Comparison of ENCODE assay signal across 13 cellular contexts in the genomic region with DNA sequence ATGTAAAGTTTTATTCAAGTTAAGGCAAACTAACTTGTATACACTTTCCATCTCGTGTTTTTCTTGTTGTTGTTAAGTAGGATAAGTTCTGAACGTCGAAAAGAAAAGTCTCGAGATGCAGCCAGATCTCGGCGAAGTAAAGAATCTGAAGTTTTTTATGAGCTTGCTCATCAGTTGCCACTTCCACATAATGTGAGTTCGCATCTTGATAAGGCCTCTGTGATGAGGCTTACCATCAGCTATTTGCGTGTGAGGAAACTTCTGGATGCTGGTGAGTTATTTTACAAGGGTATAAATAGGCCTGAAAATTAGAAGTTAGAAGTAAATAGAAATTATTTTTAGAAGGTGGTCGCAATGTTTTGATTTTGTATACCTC. TPM values are rescaled to one million over a fixed set of nuclear protein-coding genes. Genes with fewer than 3 reads are reported as not detected.
A peak's percentile ranks its signal among the peaks of the same experiment; 100 is the strongest.
DNase-seq lines count a peak whose midpoint lies in the region; ATAC-seq and FAIRE-seq lines count a peak whose summit lies in the region.
"Had no signal": no experiment of that assay in that cellular context is flagged by ENCODE, and none has a peak within 500 bp of the region (broad histone marks: within the 10 kb centered on the region; RNA-seq: fewer than 3 reads in every experiment).

No MANE protein-coding gene starts in this region.

- H3K9me3 Mint-ChIP-seq in CD4-positive, alpha-beta memory T cell, result no peaks in the 10 kb centered on the region
- no peaks in the 10 kb centered on the region for H3K9me3 Mint-ChIP-seq in activated naive CD8-positive, alpha-beta T cell treated with anti-CD3 and anti-CD28 coated beads, Interleukin-2, amount 50 U/mL, for 24 hours
- H3K9me3 Mint-ChIP-seq in naive thymus-derived CD4-positive, alpha-beta T cell, result no peaks in the 10 kb centered on the region
- H3K9me3 Mint-ChIP-seq: neural progenitor cell had no signal

- H3K36me3 Mint-ChIP-seq in CD4-positive, alpha-beta memory T cell, result peaks cover 22 to 31% of the 10 kb centered on the region in 2 donors
- peaks cover 44% of the 10 kb centered on the region for H3K36me3 Mint-ChIP-seq in activated naive CD8-positive, alpha-beta T cell treated with anti-CD3 and anti-CD28 coated beads, Interleukin-2, amount 50 U/mL, for 24 hours (ENCODE audit: low read depth)
- H3K36me3 Mint-ChIP-seq in naive thymus-derived CD4-positive, alpha-beta T cell, result peaks cover 0 to 24% (median 14%) of the 10 kb centered on the region in 5 donors

- CTCF ChIA-PET in CD4-positive, alpha-beta memory T cell (lab: Charles Lee; ENCODE audit: partially characterized antibody), result interaction anchor here (0.9 to 4.0 kb wide), 15 partner anchors 9 to 424 kb away, joined by 3 to 16 read pairs (median 4); no protein-coding TSS in a partner anchor
- CTCF ChIA-PET in naive thymus-derived CD4-positive, alpha-beta T cell (lab: Charles Lee), result interaction anchor here (0.8 to 2.8 kb wide), 10 partner anchors 9 to 259 kb away, joined by 3 to 23 read pairs (median 4); no protein-coding TSS in a partner anchor

- H3K4me3 Mint-ChIP-seq in CD4-positive, alpha-beta memory T cell, result peak overlapping the region in 6 of 8 donors; percentile 14 to 74 (median 50)
- peak overlapping the region; percentile 64 for H3K4me3 Mint-ChIP-seq in activated naive CD8-positive, alpha-beta T cell treated with anti-CD3 and anti-CD28 coated beads, Interleukin-2, amount 50 U/mL, for 24 hours
- H3K4me3 Mint-ChIP-seq in naive thymus-derived CD4-positive, alpha-beta T cell, result peak overlapping the region in 9 of 10 donors; percentile 56 to 80 (median 73)
- H3K4me3 Mint-ChIP-seq: neural progenitor cell had no signal

- H3K27ac Mint-ChIP-seq in CD4-positive, alpha-beta memory T cell, result peak overlapping the region; percentile 32 to 87 (median 69)
- peak overlapping the region; percentile 65 for H3K27ac Mint-ChIP-seq in activated naive CD8-positive, alpha-beta T cell treated with anti-CD3 and anti-CD28 coated beads, Interleukin-2, amount 50 U/mL, for 24 hours
- peak overlapping the region; percentile 28 to 90 (median 80) for H3K27ac Mint-ChIP-seq in naive thymus-derived CD4-positive, alpha-beta T cell

- DNase-seq in CD4-positive, alpha-beta memory T cell, result no peak
- DNase-seq in HTR-8/SVneo (ENCODE audit: insufficient read length, low spot score) (no peak), NCI-H82 treated with DMSO at 0.1 percent for 48 hours (lab: John Stamatoyannopoulos, UW; ENCODE audit: unreplicated experiment) (no peak), NCI-H1092 (lab: John Stamatoyannopoulos, UW) (no peak)
- no peak for DNase-seq in activated naive CD8-positive, alpha-beta T cell treated with anti-CD3 and anti-CD28 coated beads, Interleukin-2, amount 50 U/mL, for 24 hours
- DNase-seq in naive thymus-derived CD4-positive, alpha-beta T cell, result peak in 3 of 9 donors; percentile 16 to 35 (median 26)
- DNase-seq: adrenal gland; NCI-H2081; stimulated activated CD4-positive, alpha-beta T cell treated with anti-CD3 and anti-CD28 coated beads, Interleukin-2, amount 100 ng/mL, for 48 hours had no signal

- no peak for ATAC-seq in activated naive CD8-positive, alpha-beta T cell treated with anti-CD3 and anti-CD28 coated beads, Interleukin-2, amount 50 U/mL, for 24 hours
- peak; percentile 47 for ATAC-seq in naive thymus-derived CD4-positive, alpha-beta T cell
- no peak for ATAC-seq in GM18868 (IDR thresholded peaks at IDR 0.05; ENCODE audit: unreplicated experiment)
- no peak for ATAC-seq in HG03432 (IDR thresholded peaks at IDR 0.05; ENCODE audit: unreplicated experiment)

- H3K27ac ChIP-seq in CD4-positive, alpha-beta memory T cell (ENCODE audit: low read depth, low read length), result no peak overlapping the region
- peak overlapping the region; percentile 56 for H3K27ac ChIP-seq in naive thymus-derived CD4-positive, alpha-beta T cell (ENCODE audit: low read depth, low read length)
- H3K27ac ChIP-seq: neural progenitor cell had no signal

- peak; percentile 94 for FAIRE-seq in HTR-8/SVneo (lab: Jason Lieb, UNC)
- FAIRE-seq: endometrium had no signal

- no peaks in the 10 kb centered on the region for H3K27me3 ChIP-seq in CD4-positive, alpha-beta memory T cell (ENCODE audit: insufficient read depth, low read length)
- no peaks in the 10 kb centered on the region for H3K27me3 ChIP-seq in naive thymus-derived CD4-positive, alpha-beta T cell (ENCODE audit: control insufficient read depth in 2 of 2, insufficient read depth in 2 of 2, low read length in 2 of 2)
- H3K27me3 ChIP-seq: adrenal gland, neural progenitor cell had no signal

- no peak overlapping the region for H3K4me3 ChIP-seq in CD4-positive, alpha-beta memory T cell (ENCODE audit: low read length in 2 of 2)
- H3K4me3 ChIP-seq in naive thymus-derived CD4-positive, alpha-beta T cell (ENCODE audit: low read length), result peak overlapping the region; percentile 6
- H3K4me3 ChIP-seq: adrenal gland, neural progenitor cell had no signal

- H3K36me3 ChIP-seq in CD4-positive, alpha-beta memory T cell (ENCODE audit: insufficient read depth, low read length), result peaks cover 15% of the 10 kb centered on the region
- H3K36me3 ChIP-seq in naive thymus-derived CD4-positive, alpha-beta T cell (ENCODE audit: control insufficient read depth in 2 of 3, insufficient read depth in 3 of 3, low read length in 3 of 3), result peaks cover 0 to 9% (median 8%) of the 10 kb centered on the region in 3 experiments

- intact Hi-C loops in CD4-positive, alpha-beta memory T cell (cut with micrococcal nuclease), result no loop called here
- intact Hi-C loops in naive thymus-derived CD4-positive, alpha-beta T cell (cut with micrococcal nuclease), result no loop called here

- POLR2A ChIA-PET in CD4-positive, alpha-beta memory T cell (lab: Charles Lee; ENCODE audit: partially characterized antibody), result interaction anchor here (1.1 to 4.0 kb wide), 8 partner anchors 9 to 251 kb away, joined by 3 to 16 read pairs (median 4); a partner anchor contains a TSS
- POLR2A ChIA-PET in naive thymus-derived CD4-positive, alpha-beta T cell (lab: Charles Lee), result interaction anchor here (0.7 to 4.1 kb wide), 10 partner anchors 9 to 248 kb away, joined by 3 to 17 read pairs (median 4); a partner anchor contains a TSS

- no peaks in the 10 kb centered on the region for H3K9me3 ChIP-seq in CD4-positive, alpha-beta memory T cell (ENCODE audit: control insufficient read depth in 1 of 2, low read length in 2 of 2)
- no peaks in the 10 kb centered on the region for H3K9me3 ChIP-seq in naive thymus-derived CD4-positive, alpha-beta T cell (ENCODE audit: control insufficient read depth in 2 of 3, low read length in 3 of 3)
- H3K9me3 ChIP-seq: adrenal gland had no signal

- H3K27me3 Mint-ChIP-seq in CD4-positive, alpha-beta memory T cell, result no peaks in the 10 kb centered on the region
- H3K27me3 Mint-ChIP-seq in activated naive CD8-positive, alpha-beta T cell treated with anti-CD3 and anti-CD28 coated beads, Interleukin-2, amount 50 U/mL, for 24 hours, result no peaks in the 10 kb centered on the region
- no peaks in the 10 kb centered on the region for H3K27me3 Mint-ChIP-seq in naive thymus-derived CD4-positive, alpha-beta T cell

- peaks cover 41 to 71% (median 60%) of the 10 kb centered on the region in 4 donors for H3K4me1 Mint-ChIP-seq in CD4-positive, alpha-beta memory T cell
- H3K4me1 Mint-ChIP-seq in activated naive CD8-positive, alpha-beta T cell treated with anti-CD3 and anti-CD28 coated beads, Interleukin-2, amount 50 U/mL, for 24 hours, result peaks cover 80% of the 10 kb centered on the region
- H3K4me1 Mint-ChIP-seq in naive thymus-derived CD4-positive, alpha-beta T cell, result peaks cover 36 to 90% (median 81%) of the 10 kb centered on the region in 7 donors

- H3K4me1 ChIP-seq in CD4-positive, alpha-beta memory T cell (ENCODE audit: insufficient read depth, low read length), result peaks cover 54% of the 10 kb centered on the region
- H3K4me1 ChIP-seq in naive thymus-derived CD4-positive, alpha-beta T cell (ENCODE audit: control insufficient read depth in 2 of 2, insufficient read depth in 2 of 2, low read length in 2 of 2), result peaks cover 23 to 29% of the 10 kb centered on the region in 2 donors

RNA-seq across cellular contexts. Expression of a gene that starts 25.0 kb away (rescaled TPM):
- total RNA-seq in CD4-positive, alpha-beta memory T cell, result 10 to 100 TPM; 84.7 to 87.1 TPM
- 10 to 100 TPM; 82.5 to 83.7 TPM for polyA plus RNA-seq in CD4-positive, alpha-beta memory T cell
- total RNA-seq in naive thymus-derived CD4-positive, alpha-beta T cell, result 100 to 1,000 TPM in 4 of 5 experiments, 10 to 100 TPM in 1; 88.8 to 358 (median 143) TPM
- polyA plus RNA-seq in naive thymus-derived CD4-positive, alpha-beta T cell, result 10 to 100 TPM; 75.1 to 98.4 TPM

RNA-seq across cellular contexts. Expression of a gene that starts 41.9 kb away (rescaled TPM):
- total RNA-seq in CD4-positive, alpha-beta memory T cell, result 1 to 10 TPM; 4.0 to 4.2 TPM
- 1 to 10 TPM; 4.4 to 5.9 TPM for polyA plus RNA-seq in CD4-positive, alpha-beta memory T cell
- total RNA-seq in naive thymus-derived CD4-positive, alpha-beta T cell, result 1 to 10 TPM; 3.5 to 8.7 (median 5.1) TPM
- 1 to 10 TPM; 6.3 to 6.5 TPM for polyA plus RNA-seq in naive thymus-derived CD4-positive, alpha-beta T cell
